In the genomic region with DNA sequence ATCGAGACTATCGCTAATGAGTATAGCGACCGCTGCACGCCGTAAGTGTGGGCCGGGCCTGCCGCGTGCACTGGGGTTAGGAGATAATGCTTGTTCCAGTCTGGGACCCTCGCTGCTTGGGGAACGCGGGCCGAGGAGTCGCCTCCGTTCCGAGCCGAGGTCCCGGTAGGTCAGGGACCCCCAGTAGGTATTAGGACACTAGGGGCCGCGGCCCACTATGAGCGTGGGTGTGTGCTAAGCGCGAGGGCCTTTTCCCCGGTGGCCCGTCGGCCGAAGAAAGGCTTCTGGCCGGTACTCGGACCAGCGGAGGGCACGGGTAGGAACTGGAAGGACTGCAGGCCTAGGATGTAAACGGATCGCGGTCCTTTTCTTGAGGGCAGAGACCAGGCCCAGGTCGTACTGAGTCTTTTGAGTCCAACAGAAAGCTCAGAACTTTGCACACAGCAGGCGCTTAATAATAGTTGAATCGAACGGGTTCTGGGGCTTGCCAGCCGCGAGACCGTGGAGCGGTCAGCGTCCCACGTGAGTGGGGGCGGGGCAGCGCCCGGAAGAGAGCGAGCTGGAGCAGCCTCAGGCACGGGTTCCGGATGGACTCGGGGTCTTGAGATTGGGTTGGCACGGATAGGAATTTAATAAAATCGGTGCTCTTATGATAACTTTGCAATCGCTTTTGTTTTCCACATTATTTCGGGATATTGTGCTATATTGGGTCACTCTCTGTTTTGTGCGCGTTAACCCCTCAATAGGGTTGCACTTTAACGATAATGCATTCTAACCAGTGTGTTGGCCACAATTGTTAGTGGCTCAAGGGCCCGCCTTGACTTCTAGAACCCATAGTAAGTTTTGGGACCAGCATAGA, we compare ENCODE assay signal across 1 cellular context.
TF ChIP-seq lines count a peak whose summit lies in the region.

No MANE protein-coding gene starts in this region.

TF ChIP-seq in SK-N-SH treated with all-trans-retinoic acid at 6 μM for 48 hours, 23 proteins besides CTCF, POLR2A, EP300 and RAD21 (continued from another document):
- TF ChIP-seq ZFP3 (CRISPR knock-in tag; IDR thresholded peaks at IDR 0.05) (no peak), TSHZ2 (CRISPR knock-in tag; IDR thresholded peaks at IDR 0.05) (no peak), RARB (CRISPR knock-in tag; IDR thresholded peaks at IDR 0.05) (no peak)
